21 cellular contexts compared by ENCODE assay signal in the genomic region with DNA sequence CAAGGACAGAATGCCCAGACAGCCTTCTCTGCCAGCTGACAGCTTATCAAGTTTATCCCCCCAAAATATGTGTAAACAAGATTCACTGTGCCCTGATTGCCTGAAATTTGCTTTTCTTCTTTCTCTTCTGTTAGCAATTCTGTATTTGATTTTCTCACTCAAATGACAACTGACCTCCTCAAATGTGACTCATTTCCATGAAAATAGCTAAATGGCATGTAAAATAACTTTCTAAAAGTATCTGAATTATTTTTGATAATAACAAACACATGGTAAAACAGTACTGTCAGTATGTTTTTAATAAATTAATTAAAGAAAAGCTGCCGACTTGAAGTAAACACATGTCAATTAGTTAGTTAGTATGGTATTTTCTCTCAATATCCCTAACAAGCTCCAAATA.
DNase-seq lines count a peak whose midpoint lies in the region; ATAC-seq, FAIRE-seq and TF ChIP-seq lines count a peak whose summit lies in the region.
"Had no signal": no experiment of that assay in that cellular context is flagged by ENCODE, and none has a peak within 500 bp of the region (broad histone marks: within the 10 kb centered on the region; RNA-seq: fewer than 3 reads in every experiment).

No MANE protein-coding gene starts in this region.

- H3K9me2 ChIP-seq in GM23248 (ENCODE audit: insufficient read depth) (peaks cover 4% of the 10 kb centered on the region; the same call in 1 of the 2 replicates), Karpas-422 (replicated peaks; ENCODE audit: insufficient read depth, low read length) (no peaks in the 10 kb centered on the region)

- H3K36me3 Mint-ChIP-seq in astrocyte (ENCODE audit: low read depth, unreplicated experiment), result no peaks in the 10 kb centered on the region
- H3K36me3 Mint-ChIP-seq: IgD-negative memory B cell had no signal

- peaks cover 2% of the 10 kb centered on the region for H3K9me3 Mint-ChIP-seq in astrocyte (ENCODE audit: unreplicated experiment)
- H3K9me3 Mint-ChIP-seq: CD4-positive, alpha-beta T cell; GM23338 had no signal

- FAIRE-seq in HepG2 (lab: Jason Lieb, UNC) (no peak), astrocyte (lab: Jason Lieb, UNC) (no peak)
- FAIRE-seq: D721Med, GM12878, HTR-8/SVneo had no signal

- peaks cover 16% of the 10 kb centered on the region for H3K4me1 Mint-ChIP-seq in astrocyte (ENCODE audit: low read depth, unreplicated experiment)
- H3K4me1 Mint-ChIP-seq: IgD-negative memory B cell had no signal

- no peak for ATAC-seq in HepG2
- no peak for ATAC-seq in right lobe of liver
- no peak for ATAC-seq in GM19351 (IDR thresholded peaks at IDR 0.05; ENCODE audit: unreplicated experiment)
- ATAC-seq: GM12878, GM23338 had no signal

- H3K27me3 Mint-ChIP-seq in astrocyte (ENCODE audit: low read depth, unreplicated experiment), result peaks cover 2% of the 10 kb centered on the region
- H3K27me3 Mint-ChIP-seq: CD4-positive, alpha-beta T cell; IgD-negative memory B cell had no signal

- H3K27ac Mint-ChIP-seq in astrocyte (ENCODE audit: unreplicated experiment), result no peak overlapping the region
- H3K27ac Mint-ChIP-seq: CD4-positive, alpha-beta T cell; GM23338; IgD-negative memory B cell had no signal

- H3K27ac ChIP-seq in HepG2 (ENCODE audit: extremely low read length, insufficient read depth, low read length), result no peak overlapping the region
- no peak overlapping the region for H3K27ac ChIP-seq in right lobe of liver
- no peak overlapping the region for H3K27ac ChIP-seq in GM23248
- H3K27ac ChIP-seq in astrocyte (ENCODE audit: low read depth, low read length), result no peak overlapping the region
- no peak overlapping the region for H3K27ac ChIP-seq in Karpas-422 (ENCODE audit: low read length)
- H3K27ac ChIP-seq: C4-2B had no signal

- H3K79me2 ChIP-seq in HepG2 (ENCODE audit: insufficient read depth, low read length), result no peaks in the 10 kb centered on the region
- H3K79me2 ChIP-seq in GM23248 (ENCODE audit: insufficient read depth), result no peaks in the 10 kb centered on the region
- no peaks in the 10 kb centered on the region for H3K79me2 ChIP-seq in astrocyte (ENCODE audit: insufficient read depth, low read length)
- no peaks in the 10 kb centered on the region for H3K79me2 ChIP-seq in Karpas-422 (ENCODE audit: low read length)

- POLR2A ChIA-PET in HepG2 (lab: Yijun Ruan, JAX), result no interaction called here

- H3K4me3 ChIP-seq in HepG2 (replicated peaks in 1 of 3; ENCODE audit: insufficient read depth in 1 of 3, low read depth in 2 of 3, low read length in 3 of 3) (no peak overlapping the region), right lobe of liver (no peak overlapping the region), GM23248 (no peak overlapping the region), astrocyte (ENCODE audit: insufficient read depth, low read depth, low read length) (no peak overlapping the region), Karpas-422 (ENCODE audit: low read length) (no peak overlapping the region), MG63 (no peak overlapping the region)
- H3K4me3 ChIP-seq: GM12878, GM23338 had no signal

- H2AFZ ChIP-seq in HepG2 (ENCODE audit: low read length) (no peak overlapping the region), GM23248 (no peak overlapping the region), astrocyte (ENCODE audit: low read depth, low read length) (no peak overlapping the region), Karpas-422 (ENCODE audit: low read length) (no peak overlapping the region)

- H4K20me1 ChIP-seq in HepG2 (ENCODE audit: insufficient read depth, low read length) (no peaks in the 10 kb centered on the region), GM23248 (ENCODE audit: insufficient read depth) (no peaks in the 10 kb centered on the region), astrocyte (ENCODE audit: insufficient read depth, low read length) (no peaks in the 10 kb centered on the region), Karpas-422 (ENCODE audit: insufficient read depth, low read depth, low read length) (no peaks in the 10 kb centered on the region)

- no peak for TF ChIP-seq POLR2A in HepG2 (IDR thresholded peaks at IDR 0.05; ENCODE audit: insufficient read depth in 1 of 2, low read depth in 2 of 2, low read length in 2 of 2)
- TF ChIP-seq POLR2A in right lobe of liver (IDR thresholded peaks at IDR 0.05), result no peak

- no peak for TF ChIP-seq EP300 in HepG2 (IDR thresholded peaks at IDR 0.05; ENCODE audit: low read depth in 2 of 2, low read length in 2 of 2)
- TF ChIP-seq EP300 in HepG2 (CRISPR knock-in tag; IDR thresholded peaks at IDR 0.05; ENCODE audit: borderline replicate concordance), result no peak

- H3F3A ChIP-seq in GM23248 (ENCODE audit: insufficient read depth), result no peaks in the 10 kb centered on the region

- CTCF ChIA-PET in HepG2 (lab: Yijun Ruan, JAX; ENCODE audit: low intra/inter-chr PET ratio, low total read pairs), result no interaction called here

- DNase-seq in HepG2 (ENCODE audit: low spot score) (no peak), right lobe of liver (no peak), GM23248 (peak; percentile 16), astrocyte (ENCODE audit: low read depth) (no peak), Karpas-422 (no peak), MG63 (no peak)
- DNase-seq: 8988T; AML-193; Caco-2; CD4-positive, alpha-beta T cell; DMS79; GF-D8; HCEC 1CT; KBM-7 had no signal

- H3K9me3 ChIP-seq in HepG2 (ENCODE audit: low read length), result no peaks in the 10 kb centered on the region
- H3K9me3 ChIP-seq in right lobe of liver, result no peaks in the 10 kb centered on the region
- H3K9me3 ChIP-seq in GM23248 (ENCODE audit: low read depth), result no peaks in the 10 kb centered on the region
- H3K9me3 ChIP-seq in astrocyte (ENCODE audit: insufficient read depth, low read depth, low read length), result no peaks in the 10 kb centered on the region
- H3K9me3 ChIP-seq in Karpas-422 (ENCODE audit: low read length), result no peaks in the 10 kb centered on the region
- H3K9me3 ChIP-seq in MG63, result no peaks in the 10 kb centered on the region
- H3K9me3 ChIP-seq: Caco-2 had no signal

- intact Hi-C loops in HepG2 (cut with micrococcal nuclease; ENCODE audit: unreplicated experiment) (no loop called here), right lobe of liver (cut with DNase I) (no loop called here)

- no TSS peak for BruUV-seq in HepG2 (replicated peaks; lab: Mats Ljungman, UMichigan)

- no peak for TF ChIP-seq RAD21 in HepG2 (CRISPR knock-in tag; IDR thresholded peaks at IDR 0.05)

- in situ Hi-C loops in HepG2 (cut with HindIII; ENCODE audit: extremely low pct_ligation_motif_present, low pct_unique_long_range_greater_than_20kb) (no loop called here), GM23248 (cut with MboI) (no loop called here)

- H3K9ac ChIP-seq in HepG2 (ENCODE audit: insufficient read depth, low read depth, low read length) (no peak overlapping the region), GM23248 (no peak overlapping the region), astrocyte (ENCODE audit: low read length) (no peak overlapping the region), Karpas-422 (ENCODE audit: low read length) (no peak overlapping the region)

- no peaks in the 10 kb centered on the region for H3K4me1 ChIP-seq in HepG2 (ENCODE audit: insufficient read depth, low read length)
- no peaks in the 10 kb centered on the region for H3K4me1 ChIP-seq in right lobe of liver
- peaks cover 11% of the 10 kb centered on the region for H3K4me1 ChIP-seq in GM23248 (ENCODE audit: insufficient read depth)
- peaks cover 8% of the 10 kb centered on the region for H3K4me1 ChIP-seq in astrocyte (ENCODE audit: insufficient read depth, low read length)
- no peaks in the 10 kb centered on the region for H3K4me1 ChIP-seq in Karpas-422 (ENCODE audit: low read length)
- H3K4me1 ChIP-seq: Caco-2 had no signal

- WGBS in HepG2 (ENCODE audit: low lambda C conversion rate), result 42% methylated on average over 1 of the region's 1 CpG
- 55% methylated on average over 1 of the region's 1 CpG for WGBS in right lobe of liver (ENCODE audit: insufficient coverage, low coverage, low lambda C conversion rate, missing lambda C conversion rate)
- WGBS in GM23248 (ENCODE audit: low coverage in 1 of 2, low lambda C conversion rate in 2 of 2, missing lambda C conversion rate in 2 of 2), 2 experiments, result 0 to 3% methylated on average over 1 of the region's 1 CpG

- no peak overlapping the region for H3K4me3 Mint-ChIP-seq in astrocyte (ENCODE audit: unreplicated experiment)
- H3K4me3 Mint-ChIP-seq: CD4-positive, alpha-beta T cell; GM23338; IgD-negative memory B cell had no signal

- no peak overlapping the region for H3K4me2 ChIP-seq in HepG2 (ENCODE audit: low read depth, low read length)
- peak overlapping the region; percentile 47 for H3K4me2 ChIP-seq in GM23248 (ENCODE audit: unreplicated experiment)
- peak overlapping the region; percentile 47 for H3K4me2 ChIP-seq in astrocyte (ENCODE audit: low read length)
- H3K4me2 ChIP-seq in Karpas-422 (ENCODE audit: low read depth, low read length, poor library complexity, severe bottlenecking), result no peak overlapping the region
- H3K4me2 ChIP-seq: GM23338 had no signal

- no peaks in the 10 kb centered on the region for H3K36me3 ChIP-seq in HepG2 (replicated peaks in 1 of 2; ENCODE audit: control insufficient read depth in 1 of 2, insufficient read depth in 2 of 2, low read length in 2 of 2)
- no peaks in the 10 kb centered on the region for H3K36me3 ChIP-seq in right lobe of liver
- no peaks in the 10 kb centered on the region for H3K36me3 ChIP-seq in GM23248 (ENCODE audit: low read depth)
- H3K36me3 ChIP-seq in astrocyte (ENCODE audit: insufficient read depth, low read length), result no peaks in the 10 kb centered on the region
- H3K36me3 ChIP-seq in Karpas-422 (ENCODE audit: insufficient read depth, low read length), result no peaks in the 10 kb centered on the region
- H3K36me3 ChIP-seq in MG63, result no peaks in the 10 kb centered on the region

- H3K27me3 ChIP-seq in HepG2 (ENCODE audit: control insufficient read depth in 1 of 2, insufficient read depth in 2 of 2, low read length in 2 of 2), result no peaks in the 10 kb centered on the region
- H3K27me3 ChIP-seq in right lobe of liver, result no peaks in the 10 kb centered on the region
- H3K27me3 ChIP-seq in GM23248 (replicated peaks; ENCODE audit: insufficient read depth), result no peaks in the 10 kb centered on the region
- H3K27me3 ChIP-seq in astrocyte (ENCODE audit: insufficient read depth, low read length), result no peaks in the 10 kb centered on the region
- no peaks in the 10 kb centered on the region for H3K27me3 ChIP-seq in Karpas-422 (ENCODE audit: low read length)
- no peaks in the 10 kb centered on the region for H3K27me3 ChIP-seq in MG63

- no peak for TF ChIP-seq CTCF in HepG2 (CRISPR knock-in tag; IDR thresholded peaks at IDR 0.05)
- TF ChIP-seq CTCF in right lobe of liver (IDR thresholded peaks at IDR 0.05), result no peak
- TF ChIP-seq CTCF in astrocyte (IDR thresholded peaks at IDR 0.05; ENCODE audit: insufficient read depth, low read depth, low read length), result no peak

Comparison
In these comparisons a context has a peak if more than half of its experiments do, and no peak if none do; other contexts are left out.
1. H3K4me2 ChIP-seq: peak in GM23248 (single experiment) and astrocyte (single experiment); none in HepG2 (single experiment) and Karpas-422 (single experiment).